Comparison of ENCODE assay signal across 26 cellular contexts in genomic region chr2:86775323-86775722, GRCh38. TPM values are rescaled to one million over a fixed set of nuclear protein-coding genes. Genes with fewer than 3 reads are reported as not detected.
"Had no signal": no experiment of that assay in that cellular context is flagged by ENCODE, and none has a peak within 500 bp of the region (broad histone marks: within the 10 kb centered on the region; RNA-seq: fewer than 3 reads in every experiment).

No MANE protein-coding gene starts in this region.

- H3K9ac ChIP-seq: parathyroid adenoma had no signal

- H2AFZ ChIP-seq: parathyroid adenoma had no signal

- ATAC-seq: left colon; naive thymus-derived CD4-positive, alpha-beta T cell; sciatic nerve; stimulated activated memory B cell treated with anti-CD40 and anti-IgM and Interleukin-4, amounts not matched to agents 10 μg/mL and 1 μg/mL and 100 μg/mL, for 72 hours had no signal

- H3K27ac ChIP-seq: colonic mucosa, heart left ventricle, parathyroid adenoma, prostate gland, spleen, stomach, thoracic aorta had no signal

- H3K4me1 ChIP-seq: colonic mucosa, prostate gland, stomach had no signal

- H3K27me3 ChIP-seq: colonic mucosa, heart left ventricle, spleen, stomach had no signal

- DNase-seq: colonic mucosa; dermis blood vessel endothelial cell; erythroblast; foreskin melanocyte; heart left ventricle; hippocampal formation; left colon; naive thymus-derived CD4-positive, alpha-beta T cell; nephron progenitor cell; spleen; stimulated activated CD4-positive, alpha-beta T cell treated with anti-CD3 and anti-CD28 coated beads, Interleukin-15, amount 100 ng/mL, for 24 hours; stimulated activated CD4-positive, alpha-beta T cell treated with anti-CD3 and anti-CD28 coated beads, Interleukin-1b, Interleukin-23, amount 100 ng/mL, for 48 hours; stimulated activated CD4-positive, alpha-beta T cell treated with anti-CD3 and anti-CD28 coated beads, Interleukin-4, amount 100 ng/mL, for 24 hours; stomach; substantia nigra; trophoblast cell had no signal

- H3K4me3 ChIP-seq: colonic mucosa, heart left ventricle, prostate gland, spleen, stomach, thoracic aorta had no signal

- H3K79me2 ChIP-seq: parathyroid adenoma had no signal

- H3K9me3 ChIP-seq: colonic mucosa, heart left ventricle, prostate gland, spleen, stomach, thoracic aorta had no signal

RNA-seq across cellular contexts. Expression of gene CD8A, which starts 15.4 kb away (rescaled TPM):
- total RNA-seq: dermis blood vessel endothelial cell, glomerular endothelial cell, lung microvascular endothelial cell, renal cortical epithelial cell, skeletal muscle tissue, urinary bladder had no signal
